Comparison of ENCODE assay signal across 17 cellular contexts in the genomic region with DNA sequence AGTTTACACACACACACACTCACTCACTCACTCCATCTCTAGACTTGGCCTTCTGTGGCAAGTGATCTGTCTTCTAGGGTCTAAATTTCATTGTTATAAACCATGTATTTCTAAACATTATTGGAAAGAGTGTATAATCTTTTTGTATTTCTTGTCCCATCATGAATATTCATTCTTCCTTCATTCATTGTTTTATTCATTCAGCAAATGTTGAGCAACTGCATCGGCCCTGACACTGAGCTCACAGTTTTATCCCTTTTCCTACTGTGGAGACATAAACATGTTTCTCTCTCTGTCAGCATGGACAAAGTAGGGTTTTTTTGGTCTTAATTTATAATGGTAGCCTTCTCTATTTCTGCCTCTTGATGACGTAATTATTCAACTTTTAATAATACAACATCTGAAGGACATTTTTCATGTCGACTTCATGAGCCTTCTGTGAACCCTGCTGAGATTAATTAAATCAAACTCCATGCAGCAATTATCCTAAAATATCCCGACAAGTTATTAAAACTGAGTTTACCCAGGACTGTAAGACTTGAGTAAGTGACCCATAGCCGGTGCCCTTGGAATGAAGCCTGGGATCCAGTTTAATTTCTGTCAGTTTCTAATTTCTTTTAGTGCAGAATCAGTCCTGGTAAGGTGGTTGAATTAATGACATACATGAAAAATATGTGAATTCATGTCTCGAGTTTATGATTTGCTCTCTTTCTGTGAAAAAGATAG. TPM values are rescaled to one million over a fixed set of nuclear protein-coding genes. Genes with fewer than 3 reads are reported as not detected.
DNase-seq lines count a peak whose midpoint lies in the region; ATAC-seq and TF ChIP-seq lines count a peak whose summit lies in the region.
"Had no signal": no experiment of that assay in that cellular context is flagged by ENCODE, and none has a peak within 500 bp of the region (broad histone marks: within the 10 kb centered on the region; RNA-seq: fewer than 3 reads in every experiment).

No MANE protein-coding gene starts in this region.

- H3K27ac Mint-ChIP-seq in activated T-cell treated with anti-CD3 and anti-CD28 coated beads, Interleukin-2, amount 50 U/mL, for 72 hours: peak overlapping the region; percentile 76
- H3K27ac Mint-ChIP-seq in neural progenitor cell: peak overlapping the region; percentile 50
- H3K27ac Mint-ChIP-seq: CD8-positive, alpha-beta T cell had no signal

- H3F3A ChIP-seq in neural progenitor cell (ENCODE audit: low read depth): no peaks in the 10 kb centered on the region

- peaks cover 45% of the 10 kb centered on the region for H3K4me1 Mint-ChIP-seq in activated T-cell treated with anti-CD3 and anti-CD28 coated beads, Interleukin-2, amount 50 U/mL, for 72 hours (ENCODE audit: low read depth)
- H3K4me1 Mint-ChIP-seq in activated T-cell treated with anti-CD3 and anti-CD28 coated beads, Interleukin-2, amount 50 U/mL, for 4 hours (ENCODE audit: low read depth): peaks cover 4% of the 10 kb centered on the region
- peaks cover 65% of the 10 kb centered on the region for H3K4me1 Mint-ChIP-seq in neural progenitor cell

- H3K36me3 Mint-ChIP-seq in activated T-cell treated with anti-CD3 and anti-CD28 coated beads, Interleukin-2, amount 50 U/mL, for 72 hours (ENCODE audit: insufficient read depth in 2 of 2): peaks cover 4 to 21% of the 10 kb centered on the region in 2 donors
- H3K36me3 Mint-ChIP-seq in activated T-cell treated with anti-CD3 and anti-CD28 coated beads, Interleukin-2, amount 50 U/mL, for 4 hours (ENCODE audit: insufficient read depth): peaks cover 5% of the 10 kb centered on the region
- H3K36me3 Mint-ChIP-seq in neural progenitor cell: peaks cover 51% of the 10 kb centered on the region

- TF ChIP-seq CTCF in neural progenitor cell (IDR thresholded peaks at IDR 0.05) (no peak), vagina (IDR thresholded peaks at IDR 0.05) (no peak)

- peak overlapping the region; percentile 29 to 68 for H3K4me3 Mint-ChIP-seq in activated T-cell treated with anti-CD3 and anti-CD28 coated beads, Interleukin-2, amount 50 U/mL, for 72 hours
- H3K4me3 Mint-ChIP-seq in activated T-cell treated with anti-CD3 and anti-CD28 coated beads, Interleukin-2, amount 50 U/mL, for 4 hours: no peak overlapping the region
- H3K4me3 Mint-ChIP-seq in neural progenitor cell: peak overlapping the region; percentile 61
- H3K4me3 Mint-ChIP-seq: CD8-positive, alpha-beta T cell had no signal

- ATAC-seq in activated T-cell treated with anti-CD3 and anti-CD28 coated beads, Interleukin-2, amount 50 U/mL, for 72 hours (replicated peaks in 1 of 2): peak in 1 of 2 donors; percentile 13
- no peak for ATAC-seq in activated T-cell treated with anti-CD3 and anti-CD28 coated beads, Interleukin-2, amount 50 U/mL, for 4 hours
- ATAC-seq in HG03469 (IDR thresholded peaks at IDR 0.05; ENCODE audit: unreplicated experiment): no peak
- ATAC-seq: CD8-positive, alpha-beta T cell; upper lobe of right lung had no signal

- peaks cover 9% of the 10 kb centered on the region for H4K20me1 ChIP-seq in neural progenitor cell (ENCODE audit: low read depth)

- intact Hi-C loops in vagina (cut with DNase I): no loop called here

- no peaks in the 10 kb centered on the region for H3K9me3 ChIP-seq in neural progenitor cell (ENCODE audit: low read depth)
- H3K9me3 ChIP-seq in vagina: no peaks in the 10 kb centered on the region
- H3K9me3 ChIP-seq: Peyer's patch, upper lobe of right lung had no signal

- DNase-seq in activated T-cell treated with anti-CD3 and anti-CD28 coated beads, Interleukin-2, amount 50 U/mL, for 72 hours: no peak
- no peak for DNase-seq in activated T-cell treated with anti-CD3 and anti-CD28 coated beads, Interleukin-2, amount 50 U/mL, for 4 hours
- DNase-seq in neural progenitor cell (ENCODE audit: low spot score) (no peak), vagina (ENCODE audit: extremely low spot score in 2 of 2) (no peak), NCI-H2227 treated with DMSO at 0.1 percent for 48 hours (lab: John Stamatoyannopoulos, UW) (no peak), COLO829 (ENCODE audit: low spot score) (no peak)
- DNase-seq: activated CD4-positive, alpha-beta T cell treated with anti-CD3 and anti-CD28 coated beads, Interleukin-2, amount 50 U/mL, for 4 hours; activated effector memory CD4-positive, alpha-beta T cell treated with anti-CD3 and anti-CD28 coated beads, Interleukin-2, amount 50 U/mL, for 16 hours; CD8-positive, alpha-beta T cell; islet precursor cell; NCI-H2029; NCI-H774; Peyer's patch; stimulated activated CD4-positive, alpha-beta T cell treated with anti-CD3 and anti-CD28 coated beads, Interleukin-4, amount 100 ng/mL, for 4 hours; upper lobe of right lung had no signal

- H2AFZ ChIP-seq in neural progenitor cell (replicated peaks): no peak overlapping the region

- no peaks in the 10 kb centered on the region for H3K27me3 ChIP-seq in neural progenitor cell
- H3K27me3 ChIP-seq in vagina: no peaks in the 10 kb centered on the region
- H3K27me3 ChIP-seq: Peyer's patch, upper lobe of right lung had no signal

- peak overlapping the region; percentile 30 for H3K27ac ChIP-seq in cingulate gyrus (ENCODE audit: low read depth, low read length)
- no peak overlapping the region for H3K27ac ChIP-seq in neural progenitor cell
- peak overlapping the region; percentile 15 for H3K27ac ChIP-seq in vagina
- H3K27ac ChIP-seq: upper lobe of right lung had no signal

- H3K9ac ChIP-seq in neural progenitor cell: no peak overlapping the region

- no peak for TF ChIP-seq POLR2A in vagina (IDR thresholded peaks at IDR 0.05)

- H3K36me3 ChIP-seq in neural progenitor cell: no peaks in the 10 kb centered on the region
- H3K36me3 ChIP-seq in vagina: no peaks in the 10 kb centered on the region
- H3K36me3 ChIP-seq: upper lobe of right lung had no signal

- peak overlapping the region; percentile 34 for H3K4me2 ChIP-seq in neural progenitor cell

- H3K4me1 ChIP-seq in neural progenitor cell (peaks cover 15% of the 10 kb centered on the region), vagina (peaks cover 15% of the 10 kb centered on the region)

- H3K27me3 Mint-ChIP-seq in activated T-cell treated with anti-CD3 and anti-CD28 coated beads, Interleukin-2, amount 50 U/mL, for 72 hours (ENCODE audit: low read depth): no peaks in the 10 kb centered on the region
- no peaks in the 10 kb centered on the region for H3K27me3 Mint-ChIP-seq in activated T-cell treated with anti-CD3 and anti-CD28 coated beads, Interleukin-2, amount 50 U/mL, for 4 hours (ENCODE audit: low read depth)
- peaks cover 6% of the 10 kb centered on the region for H3K27me3 Mint-ChIP-seq in neural progenitor cell (ENCODE audit: insufficient read depth, low read depth)

- H3K9me3 Mint-ChIP-seq in activated T-cell treated with anti-CD3 and anti-CD28 coated beads, Interleukin-2, amount 50 U/mL, for 72 hours: no peaks in the 10 kb centered on the region
- H3K9me3 Mint-ChIP-seq in activated T-cell treated with anti-CD3 and anti-CD28 coated beads, Interleukin-2, amount 50 U/mL, for 4 hours: no peaks in the 10 kb centered on the region
- peaks cover 2% of the 10 kb centered on the region for H3K9me3 Mint-ChIP-seq in neural progenitor cell
- H3K9me3 Mint-ChIP-seq: CD8-positive, alpha-beta T cell had no signal

- peaks cover 24% of the 10 kb centered on the region for H3K79me2 ChIP-seq in neural progenitor cell (ENCODE audit: low read depth)

- H3K4me3 ChIP-seq in neural progenitor cell: no peak overlapping the region
- no peak overlapping the region for H3K4me3 ChIP-seq in vagina
- H3K4me3 ChIP-seq: Peyer's patch, upper lobe of right lung had no signal

RNA-seq across cellular contexts. Expression of a gene that starts 7.3 kb away (rescaled TPM):
- total RNA-seq in activated T-cell treated with anti-CD3 and anti-CD28 coated beads, Interleukin-2, amount 50 U/mL, for 72 hours: 10 to 100 TPM; 60.8 to 68.6 TPM
- 10 to 100 TPM; 50.3 to 54.0 (median 52.8) TPM for total RNA-seq in activated T-cell treated with anti-CD3 and anti-CD28 coated beads, Interleukin-2, amount 50 U/mL, for 4 hours
- total RNA-seq in neural progenitor cell (ENCODE audit: low replicate concordance): 15.9 and 19.8 TPM in 2 replicates
- total RNA-seq in vagina: 20.1 TPM
